9 cellular contexts compared by ENCODE assay signal in genomic region chr6:47097092-47097945, GRCh38. TPM values are rescaled to one million over a fixed set of nuclear protein-coding genes. Genes with fewer than 3 reads are reported as not detected.
A peak's percentile ranks its signal among the peaks of the same experiment; 100 is the strongest.
DNase-seq lines count a peak whose midpoint lies in the region; ATAC-seq and TF ChIP-seq lines count a peak whose summit lies in the region.
"Had no signal": no experiment of that assay in that cellular context is flagged by ENCODE, and none has a peak within 500 bp of the region (broad histone marks: within the 10 kb centered on the region; RNA-seq: fewer than 3 reads in every experiment).

No MANE protein-coding gene starts in this region.

- H3K4me3 Mint-ChIP-seq in effector memory CD8-positive, alpha-beta T cell: no peak overlapping the region
- H3K4me3 Mint-ChIP-seq: central memory CD8-positive, alpha-beta T cell had no signal

- H3F3A ChIP-seq in DOHH2 (ENCODE audit: control insufficient read depth, insufficient read depth): no peaks in the 10 kb centered on the region

- ATAC-seq in GM19463 (IDR thresholded peaks at IDR 0.05; ENCODE audit: unreplicated experiment) (peak; percentile 97), HG03439 (IDR thresholded peaks at IDR 0.05; ENCODE audit: unreplicated experiment) (peak; percentile 89), omental fat pad (ENCODE audit: low FRiP score) (peak; percentile 77)
- no peak for ATAC-seq in effector memory CD8-positive, alpha-beta T cell (replicated peaks)

- H3K4me2 ChIP-seq in DOHH2 (ENCODE audit: low read length): no peak overlapping the region

- no peaks in the 10 kb centered on the region for H3K4me1 ChIP-seq in DOHH2 (ENCODE audit: control insufficient read depth, low read length)

- H3K27ac ChIP-seq in DOHH2 (ENCODE audit: low read depth, low read length): no peak overlapping the region

- H3K9me3 Mint-ChIP-seq in effector memory CD8-positive, alpha-beta T cell: no peaks in the 10 kb centered on the region
- H3K9me3 Mint-ChIP-seq: central memory CD8-positive, alpha-beta T cell had no signal

- no peaks in the 10 kb centered on the region for H3K36me3 Mint-ChIP-seq in effector memory CD8-positive, alpha-beta T cell (ENCODE audit: insufficient read depth)

- no peak overlapping the region for H3K4me3 ChIP-seq in DOHH2 (ENCODE audit: low read length)

- H3K9me2 ChIP-seq in DOHH2 (replicated peaks; ENCODE audit: control insufficient read depth, low read length): no peaks in the 10 kb centered on the region

- DNase-seq in NCI-H2227 (lab: John Stamatoyannopoulos, UW; ENCODE audit: unreplicated experiment): peak; percentile 63
- peak; percentile 4 to 25 for DNase-seq in activated CD4-positive, alpha-beta T cell treated with anti-CD3 and anti-CD28 coated beads, Interleukin-2, amount 50 U/mL, for 48 hours
- peak; percentile 84 for DNase-seq in fibroblast of the conjunctiva (ENCODE audit: low read depth)
- no peak for DNase-seq in omental fat pad (ENCODE audit: low spot score)
- DNase-seq in effector memory CD8-positive, alpha-beta T cell: no peak

- TF ChIP-seq CTCF in DOHH2 (IDR thresholded peaks at IDR 0.05; ENCODE audit: low read depth, low read length, poor library complexity, severe bottlenecking) (peak; percentile 78), omental fat pad (IDR thresholded peaks at IDR 0.05) (no peak)

- no peaks in the 10 kb centered on the region for H3K79me2 ChIP-seq in DOHH2 (ENCODE audit: control insufficient read depth, low read length)

- peaks cover 13% of the 10 kb centered on the region; the same call in 1 of the 2 replicates for H3K27me3 ChIP-seq in DOHH2 (ENCODE audit: control insufficient read depth, low read length)

- peaks cover 0 to 2% of the 10 kb centered on the region in 2 donors for H3K4me1 Mint-ChIP-seq in effector memory CD8-positive, alpha-beta T cell (ENCODE audit: low read depth in 2 of 2)
- H3K4me1 Mint-ChIP-seq: central memory CD8-positive, alpha-beta T cell had no signal

- H4K20me1 ChIP-seq in DOHH2 (ENCODE audit: control insufficient read depth, insufficient read depth, low read depth, low read length): no peaks in the 10 kb centered on the region; the same call in 1 of the 2 replicates

- H3K9me3 ChIP-seq in DOHH2 (ENCODE audit: control insufficient read depth, insufficient read depth, low read length): no peaks in the 10 kb centered on the region

- no peaks in the 10 kb centered on the region for H3K36me3 ChIP-seq in DOHH2 (ENCODE audit: control insufficient read depth, low read length)

- no peak overlapping the region for H3K27ac Mint-ChIP-seq in effector memory CD8-positive, alpha-beta T cell

- H3K27me3 Mint-ChIP-seq in effector memory CD8-positive, alpha-beta T cell: peaks cover 6 to 7% of the 10 kb centered on the region in 2 donors
- H3K27me3 Mint-ChIP-seq: central memory CD8-positive, alpha-beta T cell had no signal

RNA-seq across cellular contexts. Expression of gene ADGRF1, which starts 55.2 kb away (rescaled TPM):
- total RNA-seq in omental fat pad: not detected

Comparison
In these comparisons a context has a peak if more than half of its experiments do, and no peak if none do; other contexts are left out.
1. DNase-seq: peak in NCI-H2227 (single experiment), activated CD4-positive, alpha-beta T cell treated with anti-CD3 and anti-CD28 coated beads, Interleukin-2, amount 50 U/mL, for 48 hours (2 of 2) and fibroblast of the conjunctiva (single experiment); none in omental fat pad (single experiment) and effector memory CD8-positive, alpha-beta T cell (0 of 3).